29 cellular contexts compared by ENCODE assay signal in genomic region chr2:10180271-10180670, GRCh38. TPM values are rescaled to one million over a fixed set of nuclear protein-coding genes. Genes with fewer than 3 reads are reported as not detected.
"Had no signal": no experiment of that assay in that cellular context is flagged by ENCODE, and none has a peak within 500 bp of the region (broad histone marks: within the 10 kb centered on the region; RNA-seq: fewer than 3 reads in every experiment).

No MANE protein-coding gene starts in this region.

- H3K4me3 ChIP-seq: ascending aorta, body of pancreas, SJCRH30, SK-N-MC had no signal

- H3K36me3 Mint-ChIP-seq: activated naive CD4-positive, alpha-beta T cell treated with anti-CD3 and anti-CD28 coated beads, Interleukin-2, amount 50 U/mL, for 24 hours had no signal

- H3K27ac Mint-ChIP-seq: activated CD8-positive, alpha-beta T cell treated with anti-CD3 and anti-CD28 coated beads for 36 hours; activated naive CD4-positive, alpha-beta T cell treated with anti-CD3 and anti-CD28 coated beads, Interleukin-2, amount 50 U/mL, for 24 hours; activated naive CD8-positive, alpha-beta T cell treated with anti-CD3 and anti-CD28 coated beads, Interleukin-2, amount 10 ng/mL, durations not matched to agents 7 days and 5 days; activated T-cell treated with anti-CD3 and anti-CD28 coated beads, Interleukin-2, amount 50 U/mL, for 72 hours; activated T-helper 17 cell treated with anti-CD3 and anti-CD28 coated beads, Interleukin-2, amount 50 U/mL, for 72 hours had no signal

- H3K9me3 ChIP-seq: body of pancreas, SJCRH30 had no signal

- H3K9me3 Mint-ChIP-seq: activated naive CD4-positive, alpha-beta T cell treated with anti-CD3 and anti-CD28 coated beads, Interleukin-2, amount 50 U/mL, for 24 hours; activated T-helper 17 cell treated with anti-CD3 and anti-CD28 coated beads, Interleukin-2, amount 50 U/mL, for 72 hours had no signal

- H3K4me3 Mint-ChIP-seq: activated CD8-positive, alpha-beta T cell treated with anti-CD3 and anti-CD28 coated beads for 36 hours; activated naive CD4-positive, alpha-beta T cell treated with anti-CD3 and anti-CD28 coated beads, Interleukin-2, amount 50 U/mL, for 24 hours; activated naive CD8-positive, alpha-beta T cell treated with anti-CD3 and anti-CD28 coated beads, Interleukin-2, amount 10 ng/mL, durations not matched to agents 7 days and 5 days; activated T-cell treated with anti-CD3 and anti-CD28 coated beads, Interleukin-2, amount 50 U/mL, for 72 hours; activated T-helper 17 cell treated with anti-CD3 and anti-CD28 coated beads, Interleukin-2, amount 50 U/mL, for 72 hours had no signal

- DNase-seq: activated CD4-positive, alpha-beta T cell treated with anti-CD3 and anti-CD28 coated beads for 1 hour; activated CD4-positive, alpha-beta T cell treated with anti-CD3 and anti-CD28 coated beads for 48 hours; activated CD4-positive, CD25-positive, alpha-beta regulatory T cell; activated CD8-positive, alpha-beta T cell treated with anti-CD3 and anti-CD28 coated beads for 36 hours; activated effector memory CD4-positive, alpha-beta T cell treated with anti-CD3 and anti-CD28 coated beads, Interleukin-2, amount 50 U/mL, for 16 hours; activated naive CD4-positive, alpha-beta T cell treated with Interleukin-2 at 50 U/mL for 16 hours; activated naive CD8-positive, alpha-beta T cell treated with anti-CD3 and anti-CD28 coated beads, Interleukin-2, amount 10 ng/mL, durations not matched to agents 7 days and 5 days; activated T-cell treated with anti-CD3 and anti-CD28 coated beads, Interleukin-2, amount 50 U/mL, for 1 hour; activated T-cell treated with anti-CD3 and anti-CD28 coated beads, Interleukin-2, amount 50 U/mL, for 72 hours; amygdala; body of pancreas; cerebellar nuclear complex; NCI-H1092 treated with DMSO at 0.1 percent for 48 hours; NCI-H1417; NCI-H146; NCI-H187; NCI-H2029 treated with DMSO at 0.1 percent for 48 hours; NCI-H2171 treated with DMSO at 0.1 percent for 48 hours; NCI-H2227 treated with DMSO at 0.1 percent for 48 hours; NCI-H524 treated with DMSO at 0.1 percent for 48 hours; SHP77; SJCRH30; T1000; WERI-Rb-1 had no signal

- H3K4me1 Mint-ChIP-seq: activated naive CD4-positive, alpha-beta T cell treated with anti-CD3 and anti-CD28 coated beads, Interleukin-2, amount 50 U/mL, for 24 hours; activated naive CD8-positive, alpha-beta T cell treated with anti-CD3 and anti-CD28 coated beads, Interleukin-2, amount 10 ng/mL, durations not matched to agents 7 days and 5 days; activated T-helper 17 cell treated with anti-CD3 and anti-CD28 coated beads, Interleukin-2, amount 50 U/mL, for 72 hours had no signal

- H3K27me3 ChIP-seq: ascending aorta, body of pancreas, SJCRH30 had no signal

- H3K27me3 Mint-ChIP-seq: activated CD8-positive, alpha-beta T cell treated with anti-CD3 and anti-CD28 coated beads for 36 hours; activated naive CD4-positive, alpha-beta T cell treated with anti-CD3 and anti-CD28 coated beads, Interleukin-2, amount 50 U/mL, for 24 hours; activated naive CD8-positive, alpha-beta T cell treated with anti-CD3 and anti-CD28 coated beads, Interleukin-2, amount 10 ng/mL, durations not matched to agents 7 days and 5 days; activated T-helper 17 cell treated with anti-CD3 and anti-CD28 coated beads, Interleukin-2, amount 50 U/mL, for 72 hours had no signal

- H3K4me1 ChIP-seq: ascending aorta, body of pancreas had no signal

- H3K36me3 ChIP-seq: ascending aorta had no signal

- H3K27ac ChIP-seq: ascending aorta, body of pancreas, KMS-11, SJCRH30, SK-N-MC, WERI-Rb-1 had no signal

- H3K9ac ChIP-seq: KMS-11 had no signal

RNA-seq across cellular contexts. Expression of gene RRM2, which starts 57.7 kb away (rescaled TPM):
- total RNA-seq: ascending aorta, body of pancreas had no signal
